1 cellular context compared by ENCODE assay signal in the genomic region with DNA sequence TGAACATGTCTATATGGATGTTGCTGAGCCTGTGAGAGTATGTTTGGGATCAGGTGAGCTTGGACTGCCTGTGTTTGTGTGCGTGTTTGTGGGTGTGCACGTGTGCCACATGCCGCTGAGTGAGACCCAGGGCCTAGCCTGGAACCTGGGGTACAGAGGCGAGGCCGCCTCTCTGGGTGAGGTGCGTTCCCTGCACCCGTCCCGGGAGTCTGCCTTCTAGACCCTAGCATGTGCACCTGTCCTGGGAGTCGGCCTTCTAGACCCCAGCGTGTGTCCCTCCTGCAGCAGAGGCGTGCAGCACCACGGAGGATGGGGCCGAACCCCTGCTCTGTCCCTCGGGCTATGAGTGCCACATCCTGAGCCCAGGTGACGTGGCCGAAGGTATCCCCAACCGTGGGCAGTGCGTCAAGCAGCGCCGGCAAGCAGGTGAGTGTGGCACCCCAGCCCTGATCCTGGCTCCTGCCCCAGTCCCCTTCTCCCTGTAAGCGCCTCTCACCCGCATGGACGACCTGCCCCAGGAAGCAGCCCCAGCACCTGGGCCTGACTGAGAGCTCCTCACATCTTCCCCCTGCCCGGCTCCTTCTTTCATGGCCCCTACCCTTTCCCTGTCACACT.
TF ChIP-seq lines count a peak whose summit lies in the region.

No MANE protein-coding gene starts in this region.

TF ChIP-seq in HCT116, 20 proteins besides CTCF, POLR2A, EP300 and RAD21:
- TF ChIP-seq JUND (IDR thresholded peaks at IDR 0.05) (no peak), ZFX (IDR thresholded peaks at IDR 0.05) (0 out of 2 replicates have a peak, but pooled peaks have one; percentile 9)
